In genomic region chr2:74864728-74865722, GRCh38 we compare ENCODE assay signal across 1 cellular context.
TF ChIP-seq lines count a peak whose summit lies in the region.

No MANE protein-coding gene starts in this region.

TF ChIP-seq in HepG2, 621 proteins besides CTCF, POLR2A, EP300 and RAD21 (continued from another document and continues in another):
- TF ChIP-seq, protein P1, sequence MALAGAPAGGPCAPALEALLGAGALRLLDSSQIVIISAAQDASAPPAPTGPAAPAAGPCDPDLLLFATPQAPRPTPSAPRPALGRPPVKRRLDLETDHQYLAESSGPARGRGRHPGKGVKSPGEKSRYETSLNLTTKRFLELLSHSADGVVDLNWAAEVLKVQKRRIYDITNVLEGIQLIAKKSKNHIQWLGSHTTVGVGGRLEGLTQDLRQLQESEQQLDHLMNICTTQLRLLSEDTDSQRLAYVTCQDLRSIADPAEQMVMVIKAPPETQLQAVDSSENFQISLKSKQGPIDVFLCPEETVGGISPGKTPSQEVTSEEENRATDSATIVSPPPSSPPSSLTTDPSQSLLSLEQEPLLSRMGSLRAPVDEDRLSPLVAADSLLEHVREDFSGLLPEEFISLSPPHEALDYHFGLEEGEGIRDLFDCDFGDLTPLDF (CRISPR knock-in tag; IDR thresholded peaks at IDR 0.05), result no peak
- TF ChIP-seq ZNF264 (CRISPR knock-in tag; IDR thresholded peaks at IDR 0.05), result peak; percentile 91
- TF ChIP-seq, protein P2, sequence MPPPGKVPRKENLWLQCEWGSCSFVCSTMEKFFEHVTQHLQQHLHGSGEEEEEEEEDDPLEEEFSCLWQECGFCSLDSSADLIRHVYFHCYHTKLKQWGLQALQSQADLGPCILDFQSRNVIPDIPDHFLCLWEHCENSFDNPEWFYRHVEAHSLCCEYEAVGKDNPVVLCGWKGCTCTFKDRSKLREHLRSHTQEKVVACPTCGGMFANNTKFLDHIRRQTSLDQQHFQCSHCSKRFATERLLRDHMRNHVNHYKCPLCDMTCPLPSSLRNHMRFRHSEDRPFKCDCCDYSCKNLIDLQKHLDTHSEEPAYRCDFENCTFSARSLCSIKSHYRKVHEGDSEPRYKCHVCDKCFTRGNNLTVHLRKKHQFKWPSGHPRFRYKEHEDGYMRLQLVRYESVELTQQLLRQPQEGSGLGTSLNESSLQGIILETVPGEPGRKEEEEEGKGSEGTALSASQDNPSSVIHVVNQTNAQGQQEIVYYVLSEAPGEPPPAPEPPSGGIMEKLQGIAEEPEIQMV (CRISPR knock-in tag; IDR thresholded peaks at IDR 0.05; ENCODE audit: low read depth), result no peak
- TF ChIP-seq, protein P3, sequence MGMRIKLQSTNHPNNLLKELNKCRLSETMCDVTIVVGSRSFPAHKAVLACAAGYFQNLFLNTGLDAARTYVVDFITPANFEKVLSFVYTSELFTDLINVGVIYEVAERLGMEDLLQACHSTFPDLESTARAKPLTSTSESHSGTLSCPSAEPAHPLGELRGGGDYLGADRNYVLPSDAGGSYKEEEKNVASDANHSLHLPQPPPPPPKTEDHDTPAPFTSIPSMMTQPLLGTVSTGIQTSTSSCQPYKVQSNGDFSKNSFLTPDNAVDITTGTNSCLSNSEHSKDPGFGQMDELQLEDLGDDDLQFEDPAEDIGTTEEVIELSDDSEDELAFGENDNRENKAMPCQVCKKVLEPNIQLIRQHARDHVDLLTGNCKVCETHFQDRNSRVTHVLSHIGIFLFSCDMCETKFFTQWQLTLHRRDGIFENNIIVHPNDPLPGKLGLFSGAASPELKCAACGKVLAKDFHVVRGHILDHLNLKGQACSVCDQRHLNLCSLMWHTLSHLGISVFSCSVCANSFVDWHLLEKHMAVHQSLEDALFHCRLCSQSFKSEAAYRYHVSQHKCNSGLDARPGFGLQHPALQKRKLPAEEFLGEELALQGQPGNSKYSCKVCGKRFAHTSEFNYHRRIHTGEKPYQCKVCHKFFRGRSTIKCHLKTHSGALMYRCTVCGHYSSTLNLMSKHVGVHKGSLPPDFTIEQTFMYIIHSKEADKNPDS (CRISPR knock-in tag; IDR thresholded peaks at IDR 0.05), result 0 out of 2 replicates have a peak, but pooled peaks have one; percentile 24
- no peak for TF ChIP-seq RFX1 (IDR thresholded peaks at IDR 0.05)
- no peak for TF ChIP-seq SALL1 (CRISPR knock-in tag; IDR thresholded peaks at IDR 0.05)
- TF ChIP-seq TCF12 (IDR thresholded peaks at IDR 0.05), result no peak
- no peak for TF ChIP-seq TCF12 (CRISPR knock-in tag; IDR thresholded peaks at IDR 0.05)
- no peak for TF ChIP-seq ZNF749 (CRISPR knock-in tag; IDR thresholded peaks at IDR 0.05; ENCODE audit: borderline replicate concordance)
- no peak for TF ChIP-seq USF2 (IDR thresholded peaks at IDR 0.05; ENCODE audit: low read depth, low read length)
- no peak for TF ChIP-seq USF2 (CRISPR knock-in tag; IDR thresholded peaks at IDR 0.05; ENCODE audit: borderline replicate concordance)
- TF ChIP-seq NR1H2 (CRISPR knock-in tag; IDR thresholded peaks at IDR 0.05; ENCODE audit: borderline replicate concordance, low read depth), result no peak
- peak; percentile 39 for TF ChIP-seq ZNF407 (CRISPR knock-in tag; IDR thresholded peaks at IDR 0.05; ENCODE audit: not compliant biosample characterization)
- TF ChIP-seq NR2C2 (CRISPR knock-in tag; IDR thresholded peaks at IDR 0.05; ENCODE audit: borderline replicate concordance), result no peak
- no peak for TF ChIP-seq GABPA (IDR thresholded peaks at IDR 0.05; ENCODE audit: low read depth, low read length)
- no peak for TF ChIP-seq GABPA (CRISPR knock-in tag; IDR thresholded peaks at IDR 0.05; ENCODE audit: low read depth)
- TF ChIP-seq ZMYM4 (CRISPR knock-in tag; IDR thresholded peaks at IDR 0.05), result no peak
- 0 out of 2 replicates have a peak, but pooled peaks have one; percentile 32 for TF ChIP-seq POLR2AphosphoS5 (IDR thresholded peaks at IDR 0.05; ENCODE audit: low read depth, low read length)
- no peak for TF ChIP-seq HNF1A (IDR thresholded peaks at IDR 0.05; ENCODE audit: low read depth)
- TF ChIP-seq HNF1A (CRISPR knock-in tag; IDR thresholded peaks at IDR 0.05; ENCODE audit: borderline replicate concordance), result no peak
- no peak for TF ChIP-seq ZNF12 (CRISPR knock-in tag; IDR thresholded peaks at IDR 0.05)
- TF ChIP-seq ZNF430 (CRISPR knock-in tag; IDR thresholded peaks at IDR 0.05), result 0 out of 2 replicates have a peak, but pooled peaks have one; percentile 45
- no peak for TF ChIP-seq ZNF235 (CRISPR knock-in tag; IDR thresholded peaks at IDR 0.05; ENCODE audit: borderline replicate concordance)
- TF ChIP-seq NKX3-1 (CRISPR knock-in tag; IDR thresholded peaks at IDR 0.05), result no peak
- TF ChIP-seq ZNF10 (CRISPR knock-in tag; IDR thresholded peaks at IDR 0.05; ENCODE audit: borderline replicate concordance, low read depth), result no peak
- TF ChIP-seq GRHL1 (CRISPR knock-in tag; conservative IDR thresholded peaks at IDR 0.05), result no peak
- 0 out of 2 replicates have a peak, but pooled peaks have one; percentile 2 for TF ChIP-seq EED (CRISPR knock-in tag; IDR thresholded peaks at IDR 0.05)
- TF ChIP-seq, protein P4, sequence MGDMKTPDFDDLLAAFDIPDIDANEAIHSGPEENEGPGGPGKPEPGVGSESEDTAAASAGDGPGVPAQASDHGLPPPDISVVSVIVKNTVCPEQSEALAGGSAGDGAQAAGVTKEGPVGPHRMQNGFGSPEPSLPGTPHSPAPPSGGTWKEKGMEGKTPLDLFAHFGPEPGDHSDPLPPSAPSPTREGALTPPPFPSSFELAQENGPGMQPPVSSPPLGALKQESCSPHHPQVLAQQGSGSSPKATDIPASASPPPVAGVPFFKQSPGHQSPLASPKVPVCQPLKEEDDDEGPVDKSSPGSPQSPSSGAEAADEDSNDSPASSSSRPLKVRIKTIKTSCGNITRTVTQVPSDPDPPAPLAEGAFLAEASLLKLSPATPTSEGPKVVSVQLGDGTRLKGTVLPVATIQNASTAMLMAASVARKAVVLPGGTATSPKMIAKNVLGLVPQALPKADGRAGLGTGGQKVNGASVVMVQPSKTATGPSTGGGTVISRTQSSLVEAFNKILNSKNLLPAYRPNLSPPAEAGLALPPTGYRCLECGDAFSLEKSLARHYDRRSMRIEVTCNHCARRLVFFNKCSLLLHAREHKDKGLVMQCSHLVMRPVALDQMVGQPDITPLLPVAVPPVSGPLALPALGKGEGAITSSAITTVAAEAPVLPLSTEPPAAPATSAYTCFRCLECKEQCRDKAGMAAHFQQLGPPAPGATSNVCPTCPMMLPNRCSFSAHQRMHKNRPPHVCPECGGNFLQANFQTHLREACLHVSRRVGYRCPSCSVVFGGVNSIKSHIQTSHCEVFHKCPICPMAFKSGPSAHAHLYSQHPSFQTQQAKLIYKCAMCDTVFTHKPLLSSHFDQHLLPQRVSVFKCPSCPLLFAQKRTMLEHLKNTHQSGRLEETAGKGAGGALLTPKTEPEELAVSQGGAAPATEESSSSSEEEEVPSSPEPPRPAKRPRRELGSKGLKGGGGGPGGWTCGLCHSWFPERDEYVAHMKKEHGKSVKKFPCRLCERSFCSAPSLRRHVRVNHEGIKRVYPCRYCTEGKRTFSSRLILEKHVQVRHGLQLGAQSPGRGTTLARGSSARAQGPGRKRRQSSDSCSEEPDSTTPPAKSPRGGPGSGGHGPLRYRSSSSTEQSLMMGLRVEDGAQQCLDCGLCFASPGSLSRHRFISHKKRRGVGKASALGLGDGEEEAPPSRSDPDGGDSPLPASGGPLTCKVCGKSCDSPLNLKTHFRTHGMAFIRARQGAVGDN (CRISPR knock-in tag; IDR thresholded peaks at IDR 0.05), result peak; percentile 43
- TF ChIP-seq RBM39 (IDR thresholded peaks at IDR 0.05; ENCODE audit: low read depth, low read length, poor library complexity, severe bottlenecking), result no peak
